ENCODE assay signal across 2 cellular contexts in genomic region chr3:42640771-42641370, GRCh38.
TF ChIP-seq lines count a peak whose summit lies in the region.

No MANE protein-coding gene starts in this region.

TF ChIP-seq in HepG2, 621 proteins besides CTCF, POLR2A, EP300 and RAD21:
- TF ChIP-seq THAP9 (CRISPR knock-in tag; IDR thresholded peaks at IDR 0.05; ENCODE audit: borderline replicate concordance) (no peak), CHD4 (IDR thresholded peaks at IDR 0.05; ENCODE audit: borderline replicate concordance, low read length) (no peak), ZNF563 (CRISPR knock-in tag; IDR thresholded peaks at IDR 0.05) (no peak), ZSCAN25 (CRISPR knock-in tag; IDR thresholded peaks at IDR 0.05) (no peak), TCF12 (IDR thresholded peaks at IDR 0.05) (no peak), TCF12 (CRISPR knock-in tag; IDR thresholded peaks at IDR 0.05) (no peak), ATM (IDR thresholded peaks at IDR 0.05; ENCODE audit: borderline replicate concordance) (no peak), ZNF720 (CRISPR knock-in tag; IDR thresholded peaks at IDR 0.05) (no peak), RERE (CRISPR knock-in tag; IDR thresholded peaks at IDR 0.05; ENCODE audit: low read depth) (no peak), RBM22 (optimal IDR thresholded peaks at IDR 0.05; ENCODE audit: low read length) (peak; percentile 60)

TF ChIP-seq in GM23338, 12 proteins besides CTCF, POLR2A, EP300 and RAD21:
- TF ChIP-seq EZH2phosphoT487 (IDR thresholded peaks at IDR 0.05; ENCODE audit: unreplicated experiment) (no peak), NANOG (IDR thresholded peaks at IDR 0.05; ENCODE audit: borderline replicate concordance) (no peak), ZNF331 (CRISPR knock-in tag; IDR thresholded peaks at IDR 0.05; ENCODE audit: low read depth) (no peak), JUNB (IDR thresholded peaks at IDR 0.05; ENCODE audit: unreplicated experiment) (no peak), POLR2AphosphoS5 (IDR thresholded peaks at IDR 0.05; ENCODE audit: low read depth) (no peak), ETS1 (IDR thresholded peaks at IDR 0.05) (no peak), REST (IDR thresholded peaks at IDR 0.05; ENCODE audit: unreplicated experiment) (no peak), EZH2 (IDR thresholded peaks at IDR 0.05; ENCODE audit: low read depth, unreplicated experiment) (no peak), ZNF114 (CRISPR knock-in tag; IDR thresholded peaks at IDR 0.05) (no peak), ZNF462 (CRISPR knock-in tag; IDR thresholded peaks at IDR 0.05) (no peak), CREB1 (CRISPR knock-in tag; IDR thresholded peaks at IDR 0.05; ENCODE audit: low read depth) (no peak), STAT1 (IDR thresholded peaks at IDR 0.05; ENCODE audit: unreplicated experiment) (no peak)
